ENCODE assay signal across 1 cellular context in genomic region chr9:132990781-132991180, GRCh38.
TF ChIP-seq lines count a peak whose summit lies in the region.

No MANE protein-coding gene starts in this region.

TF ChIP-seq in K562, 482 proteins besides CTCF, POLR2A, EP300 and RAD21 (continued from another document and continues in another):
- TF ChIP-seq TCF15 (CRISPR knock-in tag; IDR thresholded peaks at IDR 0.05) (no peak), JUN (IDR thresholded peaks at IDR 0.05; ENCODE audit: borderline replicate concordance, low read depth, low read length) (no peak), JUN (CRISPR knock-in tag; IDR thresholded peaks at IDR 0.05; ENCODE audit: borderline replicate concordance) (peak; percentile 77; the same call in 1 of the 2 replicates), ZBTB8A (IDR thresholded peaks at IDR 0.05; ENCODE audit: partially characterized antibody) (no peak), LEF1 (IDR thresholded peaks at IDR 0.05) (no peak), FOXM1 (IDR thresholded peaks at IDR 0.05; ENCODE audit: low read depth) (no peak), FOXM1 (CRISPR knock-in tag; IDR thresholded peaks at IDR 0.05; ENCODE audit: low read depth) (no peak), KDM1A (IDR thresholded peaks at IDR 0.05) (no peak), FOXA3 (CRISPR knock-in tag; conservative IDR thresholded peaks at IDR 0.05 in 1 of 2, IDR thresholded peaks at IDR 0.05 in 1 of 2) (peak in 1 of 2 experiments; percentile 46; a peak in 1 of 4 replicates), TGIF2 (CRISPR knock-in tag; IDR thresholded peaks at IDR 0.05) (no peak), ZBTB11 (CRISPR knock-in tag; IDR thresholded peaks at IDR 0.05) (no peak), ZNF551 (CRISPR knock-in tag; IDR thresholded peaks at IDR 0.05) (no peak), POLR2G (IDR thresholded peaks at IDR 0.05; ENCODE audit: low read depth, low read length) (peak; percentile 65), ETV1 (tag; conservative IDR thresholded peaks at IDR 0.05; ENCODE audit: low read depth) (no peak), TEAD4 (IDR thresholded peaks at IDR 0.05; ENCODE audit: low read length) (no peak), TEAD4 (CRISPR knock-in tag; IDR thresholded peaks at IDR 0.05; ENCODE audit: borderline replicate concordance) (peak; percentile 34; the same call in 1 of the 2 replicates), ZNF143 (CRISPR knock-in tag; IDR thresholded peaks at IDR 0.05) (peak; percentile 38; the same call in 1 of the 2 replicates), POLR2AphosphoS5 (IDR thresholded peaks at IDR 0.05; ENCODE audit: control insufficient read depth, insufficient read depth, low read depth, low read length) (no peak), CBFB (CRISPR knock-in tag; IDR thresholded peaks at IDR 0.05) (no peak), CLOCK (CRISPR knock-in tag; IDR thresholded peaks at IDR 0.05; ENCODE audit: borderline replicate concordance) (no peak), ZHX1 (conservative IDR thresholded peaks at IDR 0.05; ENCODE audit: low read length) (no peak), MAFF (IDR thresholded peaks at IDR 0.05; ENCODE audit: low read length) (no peak), ZNF561 (CRISPR knock-in tag; conservative IDR thresholded peaks at IDR 0.05) (no peak), ZFP30 (CRISPR knock-in tag; IDR thresholded peaks at IDR 0.05; ENCODE audit: borderline replicate concordance) (no peak), MXD1 (CRISPR knock-in tag; IDR thresholded peaks at IDR 0.05; ENCODE audit: borderline replicate concordance, poor library complexity, severe bottlenecking) (no peak), FOXP1 (CRISPR knock-in tag; IDR thresholded peaks at IDR 0.05) (0 out of 2 replicates have a peak, but pooled peaks have one; percentile 32), HMGXB4 (CRISPR knock-in tag; IDR thresholded peaks at IDR 0.05) (no peak), LARP7 (IDR thresholded peaks at IDR 0.05) (no peak), TOE1 (IDR thresholded peaks at IDR 0.05; ENCODE audit: borderline replicate concordance) (no peak), TOE1 (CRISPR knock-in tag; IDR thresholded peaks at IDR 0.05; ENCODE audit: borderline replicate concordance, low read depth) (no peak), L3MBTL2 (IDR thresholded peaks at IDR 0.05) (no peak), ARID4B (CRISPR knock-in tag; IDR thresholded peaks at IDR 0.05) (peak; percentile 36; the same call in 1 of the 2 replicates), NKRF (IDR thresholded peaks at IDR 0.05; ENCODE audit: borderline replicate concordance) (no peak), ZNF146 (CRISPR knock-in tag; IDR thresholded peaks at IDR 0.05; ENCODE audit: unreplicated experiment) (no peak), PTRF (tag; IDR thresholded peaks at IDR 0.05) (no peak), ZNF124 (CRISPR knock-in tag; IDR thresholded peaks at IDR 0.05) (no peak), NFIC (IDR thresholded peaks at IDR 0.05) (no peak), DNMT1 (IDR thresholded peaks at IDR 0.05) (no peak), NRF1 (conservative IDR thresholded peaks at IDR 0.05 in 1 of 2, IDR thresholded peaks at IDR 0.05 in 1 of 2) (no peak), PHB (CRISPR knock-in tag; IDR thresholded peaks at IDR 0.05) (no peak), E2F4 (CRISPR knock-in tag; IDR thresholded peaks at IDR 0.05; ENCODE audit: low read depth) (0 out of 2 replicates have a peak, but pooled peaks have one; percentile 47), ZNF232 (CRISPR knock-in tag; IDR thresholded peaks at IDR 0.05) (no peak), IRF2 (CRISPR knock-in tag; IDR thresholded peaks at IDR 0.05) (no peak), RBM39 (optimal IDR thresholded peaks at IDR 0.05; ENCODE audit: low read depth, low read length) (no peak), TAF1 (IDR thresholded peaks at IDR 0.05; ENCODE audit: control insufficient read depth, extremely low read depth, insufficient read depth, low read length, severe bottlenecking) (no peak)
